15 cellular contexts compared by ENCODE assay signal in the genomic region with DNA sequence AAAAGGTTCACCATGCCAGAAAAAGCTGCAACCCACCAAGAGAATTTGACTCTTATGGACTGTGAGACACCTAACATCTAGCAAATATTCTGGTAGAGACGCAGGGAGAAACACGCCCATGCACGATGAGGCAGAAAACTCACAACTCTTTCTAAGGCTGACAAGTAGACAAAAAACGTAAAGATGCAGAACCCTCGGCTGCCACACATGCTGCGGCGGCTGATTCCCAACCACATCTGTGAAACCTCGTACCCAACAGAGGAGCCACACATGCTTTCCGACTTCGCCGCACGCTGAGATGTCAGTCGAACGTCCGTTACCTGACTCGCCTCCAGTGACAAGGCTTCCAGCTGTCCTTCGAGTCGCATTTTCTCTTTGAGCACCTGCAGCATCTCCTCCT. TPM values are rescaled to one million over a fixed set of nuclear protein-coding genes. Genes with fewer than 3 reads are reported as not detected.
DNase-seq lines count a peak whose midpoint lies in the region; ATAC-seq and TF ChIP-seq lines count a peak whose summit lies in the region.
"Had no signal": no experiment of that assay in that cellular context is flagged by ENCODE, and none has a peak within 500 bp of the region (broad histone marks: within the 10 kb centered on the region; RNA-seq: fewer than 3 reads in every experiment).

No MANE protein-coding gene starts in this region.

- H3K36me3 Mint-ChIP-seq in activated CD8-positive, alpha-beta T cell treated with anti-CD3 and anti-CD28 coated beads for 36 hours (ENCODE audit: low read depth), result peaks cover 63% of the 10 kb centered on the region
- H3K36me3 Mint-ChIP-seq in activated CD8-positive, alpha-beta T cell treated with anti-CD3 and anti-CD28 coated beads, Interleukin-2, amount 10 ng/mL, durations not matched to agents 7 days and 5 days (ENCODE audit: low read depth), result peaks cover 69% of the 10 kb centered on the region
- peaks cover 37% of the 10 kb centered on the region for H3K36me3 Mint-ChIP-seq in activated naive CD8-positive, alpha-beta T cell treated with anti-CD3 and anti-CD28 coated beads, Interleukin-2, amount 10 ng/mL, durations not matched to agents 7 days and 5 days

- H3K27me3 Mint-ChIP-seq in activated CD8-positive, alpha-beta T cell treated with anti-CD3 and anti-CD28 coated beads for 36 hours, result no peaks in the 10 kb centered on the region
- no peaks in the 10 kb centered on the region for H3K27me3 Mint-ChIP-seq in activated CD8-positive, alpha-beta T cell treated with anti-CD3 and anti-CD28 coated beads, Interleukin-2, amount 10 ng/mL, durations not matched to agents 7 days and 5 days (ENCODE audit: low read depth)
- no peaks in the 10 kb centered on the region for H3K27me3 Mint-ChIP-seq in activated naive CD8-positive, alpha-beta T cell treated with anti-CD3 and anti-CD28 coated beads, Interleukin-2, amount 10 ng/mL, durations not matched to agents 7 days and 5 days
- H3K27me3 Mint-ChIP-seq: type B pancreatic cell had no signal

- POLR2A ChIA-PET in activated CD8-positive, alpha-beta T cell treated with anti-CD3 and anti-CD28 coated beads for 36 hours (lab: Charles Lee), result interaction anchor here (1.4 to 1.7 kb wide), 3 partner anchors 10 to 69 kb away, joined by 3 to 4 read pairs (median 3); no protein-coding TSS in a partner anchor
- POLR2A ChIA-PET in activated CD8-positive, alpha-beta T cell treated with anti-CD3 and anti-CD28 coated beads, Interleukin-2, amount 10 ng/mL, durations not matched to agents 7 days and 5 days (lab: Charles Lee), result interaction anchor here (0.6 kb wide), 1 partner anchor 8 kb away, joined by 3 read pairs; no protein-coding TSS in a partner anchor
- POLR2A ChIA-PET in activated naive CD8-positive, alpha-beta T cell treated with anti-CD3 and anti-CD28 coated beads, Interleukin-2, amount 10 ng/mL, durations not matched to agents 7 days and 5 days (lab: Charles Lee), result no interaction called here

- no peaks in the 10 kb centered on the region for H3K9me3 Mint-ChIP-seq in activated CD8-positive, alpha-beta T cell treated with anti-CD3 and anti-CD28 coated beads for 36 hours
- no peaks in the 10 kb centered on the region for H3K9me3 Mint-ChIP-seq in activated CD8-positive, alpha-beta T cell treated with anti-CD3 and anti-CD28 coated beads, Interleukin-2, amount 10 ng/mL, durations not matched to agents 7 days and 5 days (ENCODE audit: insufficient read depth)
- no peaks in the 10 kb centered on the region for H3K9me3 Mint-ChIP-seq in activated naive CD8-positive, alpha-beta T cell treated with anti-CD3 and anti-CD28 coated beads, Interleukin-2, amount 10 ng/mL, durations not matched to agents 7 days and 5 days

- no peak for TF ChIP-seq CTCF in activated CD8-positive, alpha-beta T cell treated with anti-CD3 and anti-CD28 coated beads for 36 hours (IDR thresholded peaks at IDR 0.05)
- no peak for TF ChIP-seq CTCF in foreskin fibroblast (IDR thresholded peaks at IDR 0.05; ENCODE audit: low read depth, low read length)

- peaks cover 36% of the 10 kb centered on the region for H3K4me1 Mint-ChIP-seq in activated CD8-positive, alpha-beta T cell treated with anti-CD3 and anti-CD28 coated beads for 36 hours (ENCODE audit: low read depth)
- H3K4me1 Mint-ChIP-seq in activated CD8-positive, alpha-beta T cell treated with anti-CD3 and anti-CD28 coated beads, Interleukin-2, amount 10 ng/mL, durations not matched to agents 7 days and 5 days (ENCODE audit: low read depth), result peaks cover 25% of the 10 kb centered on the region
- H3K4me1 Mint-ChIP-seq in activated naive CD8-positive, alpha-beta T cell treated with anti-CD3 and anti-CD28 coated beads, Interleukin-2, amount 10 ng/mL, durations not matched to agents 7 days and 5 days, result peaks cover 18% of the 10 kb centered on the region

- peak overlapping the region; percentile 46 for H3K27ac Mint-ChIP-seq in activated CD8-positive, alpha-beta T cell treated with anti-CD3 and anti-CD28 coated beads for 36 hours
- no peak overlapping the region for H3K27ac Mint-ChIP-seq in activated CD8-positive, alpha-beta T cell treated with anti-CD3 and anti-CD28 coated beads, Interleukin-2, amount 10 ng/mL, durations not matched to agents 7 days and 5 days
- no peak overlapping the region for H3K27ac Mint-ChIP-seq in activated naive CD8-positive, alpha-beta T cell treated with anti-CD3 and anti-CD28 coated beads, Interleukin-2, amount 10 ng/mL, durations not matched to agents 7 days and 5 days
- H3K27ac Mint-ChIP-seq: type B pancreatic cell had no signal

- intact Hi-C loops in activated CD8-positive, alpha-beta T cell treated with anti-CD3 and anti-CD28 coated beads for 36 hours (cut with micrococcal nuclease), result no loop called here

- CTCF ChIA-PET in activated CD8-positive, alpha-beta T cell treated with anti-CD3 and anti-CD28 coated beads for 36 hours (lab: Charles Lee), result interaction anchor here (1.0 to 3.2 kb wide), 5 partner anchors 27 to 99 kb away, joined by 3 to 15 read pairs (median 4); no protein-coding TSS in a partner anchor
- CTCF ChIA-PET in activated CD8-positive, alpha-beta T cell treated with anti-CD3 and anti-CD28 coated beads, Interleukin-2, amount 10 ng/mL, durations not matched to agents 7 days and 5 days (lab: Charles Lee), result interaction anchor here (1.1 to 1.7 kb wide), 2 partner anchors 22 to 39 kb away, joined by 3 to 5 read pairs; a partner anchor contains a TSS

- ATAC-seq in activated CD8-positive, alpha-beta T cell treated with anti-CD3 and anti-CD28 coated beads for 36 hours, result peak; percentile 58
- no peak for ATAC-seq in activated CD8-positive, alpha-beta T cell treated with anti-CD3 and anti-CD28 coated beads, Interleukin-2, amount 10 ng/mL, durations not matched to agents 7 days and 5 days
- peak; percentile 21 for ATAC-seq in activated naive CD8-positive, alpha-beta T cell treated with anti-CD3 and anti-CD28 coated beads, Interleukin-2, amount 10 ng/mL, durations not matched to agents 7 days and 5 days (ENCODE audit: low read depth)

- H3K4me3 Mint-ChIP-seq in activated CD8-positive, alpha-beta T cell treated with anti-CD3 and anti-CD28 coated beads for 36 hours, result no peak overlapping the region
- no peak overlapping the region for H3K4me3 Mint-ChIP-seq in activated CD8-positive, alpha-beta T cell treated with anti-CD3 and anti-CD28 coated beads, Interleukin-2, amount 10 ng/mL, durations not matched to agents 7 days and 5 days
- no peak overlapping the region for H3K4me3 Mint-ChIP-seq in activated naive CD8-positive, alpha-beta T cell treated with anti-CD3 and anti-CD28 coated beads, Interleukin-2, amount 10 ng/mL, durations not matched to agents 7 days and 5 days
- H3K4me3 Mint-ChIP-seq: type B pancreatic cell had no signal

- peak; percentile 75 for DNase-seq in activated CD8-positive, alpha-beta T cell treated with anti-CD3 and anti-CD28 coated beads for 36 hours
- no peak for DNase-seq in activated CD8-positive, alpha-beta T cell treated with anti-CD3 and anti-CD28 coated beads, Interleukin-2, amount 10 ng/mL, durations not matched to agents 7 days and 5 days
- DNase-seq in activated naive CD8-positive, alpha-beta T cell treated with anti-CD3 and anti-CD28 coated beads, Interleukin-2, amount 10 ng/mL, durations not matched to agents 7 days and 5 days, result no peak
- DNase-seq in occipital lobe (lab: John Stamatoyannopoulos, UW), result peak; percentile 31
- DNase-seq in stimulated activated CD8-positive, alpha-beta memory T cell treated with anti-CD3 and anti-CD28 coated beads, Interleukin-4, amount 100 ng/mL, for 48 hours, result peak; percentile 60
- no peak for DNase-seq in ecto neural progenitor cell (ENCODE audit: low spot score)
- no peak for DNase-seq in foreskin fibroblast
- DNase-seq in NCI-H345 treated with DMSO at 0.1 percent for 48 hours (lab: John Stamatoyannopoulos, UW; ENCODE audit: unreplicated experiment), result no peak
- DNase-seq: hippocampal formation, Kasumi-1, OCI-M1, SIG-M5, T-helper 1 cell had no signal

- H3K4me3 ChIP-seq in foreskin fibroblast (ENCODE audit: low read depth in 1 of 2, low read length in 2 of 2), result no peak overlapping the region
- H3K4me3 ChIP-seq: lung had no signal

RNA-seq across cellular contexts. Expression of a gene that starts 21.8 kb away (rescaled TPM):
- total RNA-seq in activated CD8-positive, alpha-beta T cell treated with anti-CD3 and anti-CD28 coated beads for 36 hours, result 10 to 100 TPM; 52.2 to 55.6 TPM
- 10 to 100 TPM; 63.7 to 69.3 TPM for total RNA-seq in activated CD8-positive, alpha-beta T cell treated with anti-CD3 and anti-CD28 coated beads, Interleukin-2, amount 10 ng/mL, durations not matched to agents 7 days and 5 days
- 10 to 100 TPM; 63.8 to 64.7 TPM for total RNA-seq in activated naive CD8-positive, alpha-beta T cell treated with anti-CD3 and anti-CD28 coated beads, Interleukin-2, amount 10 ng/mL, durations not matched to agents 7 days and 5 days
- 59.3 TPM for total RNA-seq in occipital lobe

RNA-seq across cellular contexts. Expression of a gene that starts 45.2 kb away (rescaled TPM):
- total RNA-seq in activated CD8-positive, alpha-beta T cell treated with anti-CD3 and anti-CD28 coated beads for 36 hours, result 100 to 1,000 TPM; 103 to 108 TPM
- total RNA-seq in activated CD8-positive, alpha-beta T cell treated with anti-CD3 and anti-CD28 coated beads, Interleukin-2, amount 10 ng/mL, durations not matched to agents 7 days and 5 days, result 100 to 1,000 TPM in 1 of 2 experiments, 10 to 100 TPM in 1; 95.7 to 101 TPM
- total RNA-seq in activated naive CD8-positive, alpha-beta T cell treated with anti-CD3 and anti-CD28 coated beads, Interleukin-2, amount 10 ng/mL, durations not matched to agents 7 days and 5 days, result 10 to 100 TPM; 90.3 to 92.9 TPM
- total RNA-seq in occipital lobe, result 46.2 TPM

Comparison
In these comparisons a context has a peak if more than half of its experiments do, and no peak if none do; other contexts are left out.
1. DNase-seq: peak in activated CD8-positive, alpha-beta T cell treated with anti-CD3 and anti-CD28 coated beads for 36 hours (single experiment), occipital lobe (single experiment) and stimulated activated CD8-positive, alpha-beta memory T cell treated with anti-CD3 and anti-CD28 coated beads, Interleukin-4, amount 100 ng/mL, for 48 hours (single experiment); none in activated CD8-positive, alpha-beta T cell treated with anti-CD3 and anti-CD28 coated beads, Interleukin-2, amount 10 ng/mL, durations not matched to agents 7 days and 5 days (single experiment), activated naive CD8-positive, alpha-beta T cell treated with anti-CD3 and anti-CD28 coated beads, Interleukin-2, amount 10 ng/mL, durations not matched to agents 7 days and 5 days (single experiment), ecto neural progenitor cell (single experiment), foreskin fibroblast (0 of 2) and NCI-H345 treated with DMSO at 0.1 percent for 48 hours (single experiment).